In the genomic region with DNA sequence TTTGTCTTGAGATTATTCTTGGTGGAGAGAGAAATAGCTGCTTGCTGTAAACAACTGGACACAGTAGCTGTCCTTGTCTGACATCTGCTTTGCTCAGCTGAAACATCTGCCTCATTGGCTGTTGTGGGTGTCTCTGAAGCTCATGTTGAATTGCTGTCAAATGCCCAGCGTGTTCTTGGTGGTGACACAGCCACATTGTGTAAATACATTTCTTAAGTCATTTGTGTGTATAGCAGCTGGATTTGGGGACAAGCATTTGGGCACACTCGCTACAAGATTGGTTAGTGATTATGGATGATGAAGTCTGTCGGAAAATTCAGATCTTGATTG, we compare ENCODE assay signal across 12 cellular contexts. TPM values are rescaled to one million over a fixed set of nuclear protein-coding genes. Genes with fewer than 3 reads are reported as not detected.
DNase-seq lines count a peak whose midpoint lies in the region; ATAC-seq and TF ChIP-seq lines count a peak whose summit lies in the region.
"Had no signal": no experiment of that assay in that cellular context is flagged by ENCODE, and none has a peak within 500 bp of the region (broad histone marks: within the 10 kb centered on the region; RNA-seq: fewer than 3 reads in every experiment).

No MANE protein-coding gene starts in this region.

- H3K36me3 ChIP-seq in BLaER1 treated with 17β-estradiol and CSF1 and Interleukin-3, amounts not matched to agents 10 nM and 100 nM, result peaks cover 0 to 26% (median 10%) of the 10 kb centered on the region in 11 experiments; a peak in 14 of 22 replicates
- peaks cover 3% of the 10 kb centered on the region; the same call in 1 of the 2 replicates for H3K36me3 ChIP-seq in SK-N-MC (ENCODE audit: insufficient read depth, low read length)

- H3K4me3 Mint-ChIP-seq in glutamatergic neuron (ENCODE audit: unreplicated experiment), result peak overlapping the region; percentile 2
- H3K4me3 Mint-ChIP-seq in activated CD4-positive, alpha-beta T cell treated with anti-CD3 and anti-CD28 coated beads, Interleukin-2, amount 10 ng/mL, durations not matched to agents 24 days and 14 days, result no peak overlapping the region
- H3K4me3 Mint-ChIP-seq: T-helper 2 cell treated with Interferon-gamma antibody and Interleukin-4, amounts not matched to agents 5 μg/mL and 100 μg/mL, for 36 hours had no signal

- no peak for ATAC-seq in GM19324 (IDR thresholded peaks at IDR 0.05; ENCODE audit: low FRiP score, unreplicated experiment)

- no peak for DNase-seq in SK-N-MC (ENCODE audit: low read depth, low spot score)
- DNase-seq in glutamatergic neuron, result no peak
- peak; percentile 91 for DNase-seq in pons (ENCODE audit: low spot score)
- no peak for DNase-seq in EL
- DNase-seq in COLO829 (ENCODE audit: low spot score), result no peak
- DNase-seq in activated CD4-positive, alpha-beta T cell treated with anti-CD3 and anti-CD28 coated beads, Interleukin-2, amount 10 ng/mL, durations not matched to agents 24 days and 14 days, result no peak
- DNase-seq: activated CD8-positive, alpha-beta memory T cell treated with anti-CD3 and anti-CD28 coated beads for 24 hours; NCI-H146 had no signal

- no peak overlapping the region for H3K4me3 ChIP-seq in BLaER1 treated with 17β-estradiol and CSF1 and Interleukin-3, amounts not matched to agents 10 nM and 100 nM
- no peak overlapping the region for H3K4me3 ChIP-seq in SK-N-MC

- peaks cover 0 to 9% (median 7%) of the 10 kb centered on the region in 11 experiments; a peak in 10 of 22 replicates for H3K9me3 ChIP-seq in BLaER1 treated with 17β-estradiol and CSF1 and Interleukin-3, amounts not matched to agents 10 nM and 100 nM (replicated peaks in 1 of 11)
- H3K9me3 ChIP-seq in SK-N-MC (ENCODE audit: low read depth, low read length), result no peaks in the 10 kb centered on the region

- H3K27me3 Mint-ChIP-seq in glutamatergic neuron (ENCODE audit: unreplicated experiment), result peaks cover 3% of the 10 kb centered on the region
- H3K27me3 Mint-ChIP-seq in activated CD4-positive, alpha-beta T cell treated with anti-CD3 and anti-CD28 coated beads, Interleukin-2, amount 10 ng/mL, durations not matched to agents 24 days and 14 days, result peaks cover 4% of the 10 kb centered on the region

- peaks cover 0 to 9% (median 0%) of the 10 kb centered on the region in 11 experiments; a peak in 7 of 22 replicates for H4K20me1 ChIP-seq in BLaER1 treated with 17β-estradiol and CSF1 and Interleukin-3, amounts not matched to agents 10 nM and 100 nM

- TF ChIP-seq CTCF in glutamatergic neuron (IDR thresholded peaks at IDR 0.05; ENCODE audit: partially characterized antibody, unreplicated experiment), result no peak

- H3K9me3 Mint-ChIP-seq in glutamatergic neuron (ENCODE audit: unreplicated experiment), result peaks cover 9% of the 10 kb centered on the region
- no peaks in the 10 kb centered on the region for H3K9me3 Mint-ChIP-seq in activated CD4-positive, alpha-beta T cell treated with anti-CD3 and anti-CD28 coated beads, Interleukin-2, amount 10 ng/mL, durations not matched to agents 24 days and 14 days
- H3K9me3 Mint-ChIP-seq: T-helper 2 cell treated with Interferon-gamma antibody and Interleukin-4, amounts not matched to agents 5 μg/mL and 100 μg/mL, for 36 hours had no signal

- H3K9ac ChIP-seq in BLaER1 treated with 17β-estradiol and CSF1 and Interleukin-3, amounts not matched to agents 10 nM and 100 nM, result peak overlapping the region in 7 of 11 experiments; percentile 2 to 43 (median 8); a peak in 4 of 22 replicates
- H3K9ac ChIP-seq in SK-N-MC (ENCODE audit: insufficient read length), result no peak overlapping the region

- H3K4me1 ChIP-seq in BLaER1 treated with 17β-estradiol and CSF1 and Interleukin-3, amounts not matched to agents 10 nM and 100 nM, result peaks cover 59 to 69% (median 64%) of the 10 kb centered on the region in 10 experiments

- intact Hi-C loops in activated CD4-positive, alpha-beta T cell treated with anti-CD3 and anti-CD28 coated beads, Interleukin-2, amount 10 ng/mL, durations not matched to agents 24 days and 14 days (cut with micrococcal nuclease), result no loop called here

- H3K27ac ChIP-seq in BLaER1 treated with 17β-estradiol and CSF1 and Interleukin-3, amounts not matched to agents 10 nM and 100 nM, result peak overlapping the region; percentile 7 to 65 (median 28); a peak in 15 of 22 replicates
- H3K27ac ChIP-seq in SK-N-MC, result peak overlapping the region; percentile 29; the same call in 1 of the 2 replicates
- H3K27ac ChIP-seq: epithelial cell of prostate had no signal

- H3K27me3 ChIP-seq in BLaER1 treated with 17β-estradiol and CSF1 and Interleukin-3, amounts not matched to agents 10 nM and 100 nM, result no peaks in the 10 kb centered on the region

- no peaks in the 10 kb centered on the region for H3K36me3 Mint-ChIP-seq in glutamatergic neuron (ENCODE audit: unreplicated experiment)
- H3K36me3 Mint-ChIP-seq in activated CD4-positive, alpha-beta T cell treated with anti-CD3 and anti-CD28 coated beads, Interleukin-2, amount 10 ng/mL, durations not matched to agents 24 days and 14 days (ENCODE audit: low read depth), result peaks cover 3% of the 10 kb centered on the region

- H3K27ac Mint-ChIP-seq in glutamatergic neuron (ENCODE audit: unreplicated experiment), result peak overlapping the region; percentile 46
- no peak overlapping the region for H3K27ac Mint-ChIP-seq in activated CD4-positive, alpha-beta T cell treated with anti-CD3 and anti-CD28 coated beads, Interleukin-2, amount 10 ng/mL, durations not matched to agents 24 days and 14 days
- H3K27ac Mint-ChIP-seq: T-helper 2 cell treated with Interferon-gamma antibody and Interleukin-4, amounts not matched to agents 5 μg/mL and 100 μg/mL, for 36 hours had no signal

- peaks cover 7% of the 10 kb centered on the region for H3K4me1 Mint-ChIP-seq in glutamatergic neuron (ENCODE audit: low read depth, unreplicated experiment)
- peaks cover 19% of the 10 kb centered on the region for H3K4me1 Mint-ChIP-seq in activated CD4-positive, alpha-beta T cell treated with anti-CD3 and anti-CD28 coated beads, Interleukin-2, amount 10 ng/mL, durations not matched to agents 24 days and 14 days

- H3K4me2 ChIP-seq in BLaER1 treated with 17β-estradiol and CSF1 and Interleukin-3, amounts not matched to agents 10 nM and 100 nM, result peak overlapping the region in 10 of 11 experiments; percentile 4 to 84 (median 48); a peak in 19 of 22 replicates

RNA-seq across cellular contexts. Expression of gene FAM234A, which starts 5.3 kb away (rescaled TPM):
- 82.7 TPM for total RNA-seq in glutamatergic neuron (ENCODE audit: unreplicated experiment)
- total RNA-seq in activated CD4-positive, alpha-beta T cell treated with anti-CD3 and anti-CD28 coated beads, Interleukin-2, amount 10 ng/mL, durations not matched to agents 24 days and 14 days, result 17.3 and 18.6 TPM in 2 replicates

RNA-seq across cellular contexts. Expression of gene LUC7L, which starts 10.7 kb away (rescaled TPM):
- 213 TPM for total RNA-seq in glutamatergic neuron (ENCODE audit: unreplicated experiment)
- total RNA-seq in activated CD4-positive, alpha-beta T cell treated with anti-CD3 and anti-CD28 coated beads, Interleukin-2, amount 10 ng/mL, durations not matched to agents 24 days and 14 days, result 82.3 and 87.9 TPM in 2 replicates

RNA-seq across cellular contexts. Expression of gene RGS11, which starts 35.8 kb away (rescaled TPM):
- total RNA-seq in glutamatergic neuron (ENCODE audit: unreplicated experiment), result 18.2 TPM
- 0.14 TPM in 1 of 2 replicates, not detected in the other for total RNA-seq in activated CD4-positive, alpha-beta T cell treated with anti-CD3 and anti-CD28 coated beads, Interleukin-2, amount 10 ng/mL, durations not matched to agents 24 days and 14 days

RNA-seq across cellular contexts. Expression of gene ARHGDIG, which starts 40.5 kb away (rescaled TPM):
- total RNA-seq in glutamatergic neuron (ENCODE audit: unreplicated experiment), result 13.8 TPM
- not detected in 2 replicates for total RNA-seq in activated CD4-positive, alpha-beta T cell treated with anti-CD3 and anti-CD28 coated beads, Interleukin-2, amount 10 ng/mL, durations not matched to agents 24 days and 14 days

RNA-seq across cellular contexts. Expression of gene PDIA2, which starts 43.1 kb away (rescaled TPM):
- 11.8 TPM for total RNA-seq in glutamatergic neuron (ENCODE audit: unreplicated experiment)
- total RNA-seq in activated CD4-positive, alpha-beta T cell treated with anti-CD3 and anti-CD28 coated beads, Interleukin-2, amount 10 ng/mL, durations not matched to agents 24 days and 14 days, result not detected in 2 replicates

Comparison
In these comparisons a context has a peak if more than half of its experiments do, and no peak if none do; other contexts are left out.
1. RNA of gene RGS11, which starts 35.8 kb away (total RNA-seq): 18.2 TPM in glutamatergic neuron (single experiment); 0.14 TPM in activated CD4-positive, alpha-beta T cell treated with anti-CD3 and anti-CD28 coated beads, Interleukin-2, amount 10 ng/mL, durations not matched to agents 24 days and 14 days; every median in the first group is over 10 times any median in the second.